ENCODE assay signal across 24 cellular contexts in genomic region chr1:64502924-64503323, GRCh38. TPM values are rescaled to one million over a fixed set of nuclear protein-coding genes. Genes with fewer than 3 reads are reported as not detected.
DNase-seq lines count a peak whose midpoint lies in the region; ATAC-seq, FAIRE-seq and TF ChIP-seq lines count a peak whose summit lies in the region.
"Had no signal": no experiment of that assay in that cellular context is flagged by ENCODE, and none has a peak within 500 bp of the region (broad histone marks: within the 10 kb centered on the region; RNA-seq: fewer than 3 reads in every experiment).

No MANE protein-coding gene starts in this region.

- peak in 3 of 4 donors; percentile 16 to 47 (median 31) for ATAC-seq in pancreas
- no peak for ATAC-seq in psoas muscle
- ATAC-seq in GM21526 (IDR thresholded peaks at IDR 0.05; ENCODE audit: low FRiP score, unreplicated experiment): no peak
- ATAC-seq: naive thymus-derived CD4-positive, alpha-beta T cell; sciatic nerve; WTC11 had no signal

- TF ChIP-seq CTCF in pancreas (IDR thresholded peaks at IDR 0.05) (no peak), psoas muscle (IDR thresholded peaks at IDR 0.05) (no peak)

- H4K20me1 ChIP-seq in BLaER1 treated with 17β-estradiol and CSF1 and Interleukin-3, amounts not matched to agents 10 nM and 100 nM: no peaks in the 10 kb centered on the region

- H3K9me3 ChIP-seq in BLaER1 treated with 17β-estradiol and CSF1 and Interleukin-3, amounts not matched to agents 10 nM and 100 nM (replicated peaks in 1 of 11): no peaks in the 10 kb centered on the region
- H3K9me3 ChIP-seq in pancreas (no peaks in the 10 kb centered on the region), psoas muscle (no peaks in the 10 kb centered on the region)
- H3K9me3 ChIP-seq: HAP-1, ovary, thyroid gland had no signal

- no peaks in the 10 kb centered on the region for H3K36me3 ChIP-seq in BLaER1 treated with 17β-estradiol and CSF1 and Interleukin-3, amounts not matched to agents 10 nM and 100 nM
- H3K36me3 ChIP-seq in pancreas (no peaks in the 10 kb centered on the region), psoas muscle (ENCODE audit: insufficient read depth in 1 of 2, low read depth in 1 of 2) (no peaks in the 10 kb centered on the region)
- H3K36me3 ChIP-seq: HAP-1, ovary, thyroid gland had no signal

- peaks cover 11 to 48% (median 38%) of the 10 kb centered on the region in 10 experiments; a peak in 19 of 20 replicates for H3K4me1 ChIP-seq in BLaER1 treated with 17β-estradiol and CSF1 and Interleukin-3, amounts not matched to agents 10 nM and 100 nM
- H3K4me1 ChIP-seq in pancreas: peaks cover 4 to 19% (median 9%) of the 10 kb centered on the region in 3 donors
- H3K4me1 ChIP-seq in psoas muscle: peaks cover 12% of the 10 kb centered on the region

- no peak for FAIRE-seq in pancreas (lab: Jason Lieb, UNC)
- FAIRE-seq: GM19239, keratinocyte had no signal

- no peaks in the 10 kb centered on the region for H3K27me3 ChIP-seq in BLaER1 treated with 17β-estradiol and CSF1 and Interleukin-3, amounts not matched to agents 10 nM and 100 nM
- H3K27me3 ChIP-seq in pancreas (no peaks in the 10 kb centered on the region), psoas muscle (ENCODE audit: insufficient read depth in 3 of 3, low read length in 2 of 3) (no peaks in the 10 kb centered on the region)
- H3K27me3 ChIP-seq: ovary, thyroid gland had no signal

- H3K9ac ChIP-seq in BLaER1 treated with 17β-estradiol and CSF1 and Interleukin-3, amounts not matched to agents 10 nM and 100 nM: no peak overlapping the region

- WGBS in pancreas, 2 donors: 7% methylated on average over 2 of the region's 2 CpGs
- 22 to 34% (median 28%) methylated on average over 2 of the region's 2 CpGs for WGBS in psoas muscle, 3 donors

- DNase-seq in NCI-H146 (lab: John Stamatoyannopoulos, UW) (peak; percentile 75), dermis blood vessel endothelial cell (peak; percentile 84), pancreas (no peak), psoas muscle (no peak), RPMI8226 (no peak), glomerular visceral epithelial cell (ENCODE audit: extremely low spot score) (no peak)
- DNase-seq: activated CD4-positive, alpha-beta T cell treated with anti-CD3 and anti-CD28 coated beads, Interleukin-2, amount 50 U/mL, for 48 hours; activated gamma-delta T cell; hippocampal formation; Karpas-422; naive thymus-derived CD4-positive, alpha-beta T cell; NCI-H1092; NCI-H2081 treated with DMSO at 0.1 percent for 48 hours; NCI-H510A; ovary; stimulated activated naive CD4-positive, alpha-beta T cell; thyroid gland had no signal

- intact Hi-C loops in pancreas (cut with DNase I) (no loop called here), psoas muscle (cut with DNase I) (no loop called here)

- H3K4me3 ChIP-seq in BLaER1 treated with 17β-estradiol and CSF1 and Interleukin-3, amounts not matched to agents 10 nM and 100 nM: no peak overlapping the region
- H3K4me3 ChIP-seq in pancreas (no peak overlapping the region), psoas muscle (no peak overlapping the region)
- H3K4me3 ChIP-seq: HAP-1, ovary, thyroid gland had no signal

- H3K4me2 ChIP-seq in BLaER1 treated with 17β-estradiol and CSF1 and Interleukin-3, amounts not matched to agents 10 nM and 100 nM: peak overlapping the region in 9 of 11 experiments; percentile 26 to 60 (median 40); a peak in 16 of 22 replicates

- H3K27ac ChIP-seq in BLaER1 treated with 17β-estradiol and CSF1 and Interleukin-3, amounts not matched to agents 10 nM and 100 nM: no peak overlapping the region
- H3K27ac ChIP-seq in pancreas (no peak overlapping the region), psoas muscle (no peak overlapping the region)
- H3K27ac ChIP-seq: thyroid gland had no signal

RNA-seq across cellular contexts. Expression of gene CACHD1, which starts 33.0 kb away (rescaled TPM):
- total RNA-seq in dermis blood vessel endothelial cell (7.3 and 10.9 TPM in 2 replicates), pancreas (1 to 10 TPM; 4.0 to 7.1 (median 5.5) TPM), psoas muscle (1 to 10 TPM; 2.1 to 5.8 (median 4.1) TPM)
- polyA plus RNA-seq in pancreas (1 to 10 TPM; 2.9 to 3.0 TPM), psoas muscle (1 to 10 TPM; 1.1 to 1.4 (median 1.1) TPM)

Comparison
In these comparisons a context has a peak if more than half of its experiments do, and no peak if none do; other contexts are left out.
1. DNase-seq: peak in NCI-H146 (single experiment) and dermis blood vessel endothelial cell (single experiment); none in pancreas (0 of 6), psoas muscle (0 of 2), RPMI8226 (single experiment) and glomerular visceral epithelial cell (single experiment).
2. ATAC-seq: peak in pancreas (3 of 4); none in psoas muscle (0 of 4) and GM21526 (single experiment).